In the genomic region with DNA sequence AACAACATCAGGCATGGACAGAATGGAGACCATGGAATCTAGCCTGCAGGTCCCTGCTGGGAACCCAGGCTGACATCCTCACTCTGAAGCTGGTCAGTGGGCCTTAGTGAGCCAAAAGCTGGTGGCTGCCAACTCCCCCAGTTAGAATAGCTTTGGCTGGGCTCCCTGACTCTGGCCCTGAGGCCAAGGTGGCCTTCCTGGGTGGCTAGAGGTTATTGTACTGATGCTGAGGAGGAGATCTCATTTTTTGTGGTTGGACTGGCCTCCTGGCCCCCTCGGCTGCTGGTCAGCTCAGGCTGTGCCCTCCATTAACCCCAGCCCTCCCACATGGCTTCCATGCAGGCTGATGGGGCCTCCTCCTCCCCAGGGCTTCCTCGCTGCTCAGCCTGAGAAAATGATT, we compare ENCODE assay signal across 19 cellular contexts.
"Had no signal": no experiment of that assay in that cellular context is flagged by ENCODE, and none has a peak within 500 bp of the region (broad histone marks: within the 10 kb centered on the region; RNA-seq: fewer than 3 reads in every experiment).

No MANE protein-coding gene starts in this region.

- H3K27me3 Mint-ChIP-seq: activated naive CD8-positive, alpha-beta T cell; stimulated activated memory B cell treated with anti-CD40 and anti-IgM and Interleukin-4, amounts not matched to agents 10 μg/mL and 1 μg/mL and 100 μg/mL, for 72 hours had no signal

- H3K27ac Mint-ChIP-seq: activated naive CD8-positive, alpha-beta T cell; activated T-cell treated with anti-CD3 and anti-CD28 coated beads, Interleukin-2, amount 50 U/mL, for 72 hours; natural killer cell; stimulated activated memory B cell treated with anti-CD40 and anti-IgM and Interleukin-4, amounts not matched to agents 10 μg/mL and 1 μg/mL and 100 μg/mL, for 72 hours; WTC11 had no signal

- H3K27ac ChIP-seq: brain microvascular endothelial cell, neutrophil, pancreas, thoracic aorta had no signal

- DNase-seq: activated CD4-positive, alpha-beta T cell treated with anti-CD3 and anti-CD28 coated beads, Interleukin-2, amount 50 U/mL, for 1 hour; activated CD8-positive, alpha-beta memory T cell treated with anti-CD3 and anti-CD28 coated beads, Interleukin-2, amount 50 U/mL, for 4 hours; activated gamma-delta T cell; activated T-cell treated with anti-CD3 and anti-CD28 coated beads, Interleukin-2, amount 50 U/mL, for 72 hours; brain microvascular endothelial cell; central memory CD4-positive, alpha-beta T cell; effector CD4-positive, alpha-beta T cell; heart right ventricle; natural killer cell; pancreas; sigmoid colon; stimulated activated CD4-positive, alpha-beta T cell treated with anti-CD3 and anti-CD28 coated beads, Interleukin-4, amount 100 ng/mL, for 4 hours had no signal

- H3K36me3 Mint-ChIP-seq: activated naive CD8-positive, alpha-beta T cell; natural killer cell; stimulated activated memory B cell treated with anti-CD40 and anti-IgM and Interleukin-4, amounts not matched to agents 10 μg/mL and 1 μg/mL and 100 μg/mL, for 72 hours; WTC11 had no signal

- H3K9me3 Mint-ChIP-seq: activated T-cell treated with anti-CD3 and anti-CD28 coated beads, Interleukin-2, amount 50 U/mL, for 72 hours; natural killer cell; stimulated activated memory B cell treated with anti-CD40 and anti-IgM and Interleukin-4, amounts not matched to agents 10 μg/mL and 1 μg/mL and 100 μg/mL, for 72 hours; WTC11 had no signal

- ATAC-seq: activated T-cell treated with anti-CD3 and anti-CD28 coated beads, Interleukin-2, amount 50 U/mL, for 72 hours; esophagus mucosa; gastroesophageal sphincter; natural killer cell; stimulated activated memory B cell treated with anti-CD40 and anti-IgM and Interleukin-4, amounts not matched to agents 10 μg/mL and 1 μg/mL and 100 μg/mL, for 72 hours had no signal

- H3K4me3 ChIP-seq: gastroesophageal sphincter, heart right ventricle, pancreas, sigmoid colon, thoracic aorta had no signal

- H3K4me3 Mint-ChIP-seq: activated naive CD8-positive, alpha-beta T cell; activated T-cell treated with anti-CD3 and anti-CD28 coated beads, Interleukin-2, amount 50 U/mL, for 72 hours; natural killer cell; stimulated activated memory B cell treated with anti-CD40 and anti-IgM and Interleukin-4, amounts not matched to agents 10 μg/mL and 1 μg/mL and 100 μg/mL, for 72 hours; WTC11 had no signal
